Comparison of ENCODE assay signal across 10 cellular contexts in the genomic region with DNA sequence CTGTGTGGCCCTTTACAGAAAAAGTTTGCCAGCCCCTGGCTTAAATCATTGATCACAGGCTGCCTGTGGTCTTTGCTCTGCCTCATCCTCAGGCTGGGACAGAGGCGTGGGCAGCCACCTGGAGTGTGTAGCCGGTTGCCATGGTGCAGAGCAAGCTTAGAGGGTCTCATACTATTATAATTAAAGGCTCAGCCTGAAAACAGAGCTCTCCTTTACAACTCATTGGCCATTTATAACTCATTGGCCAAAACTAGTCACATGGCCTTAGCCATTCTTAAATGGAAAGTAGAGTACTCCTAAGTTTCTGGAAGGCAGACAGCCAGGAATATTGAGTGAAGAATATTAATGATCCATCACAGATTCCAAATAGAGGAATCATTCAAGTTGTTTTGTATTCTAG. TPM values are rescaled to one million over a fixed set of nuclear protein-coding genes. Genes with fewer than 3 reads are reported as not detected.
DNase-seq lines count a peak whose midpoint lies in the region; ATAC-seq and TF ChIP-seq lines count a peak whose summit lies in the region.
"Had no signal": no experiment of that assay in that cellular context is flagged by ENCODE, and none has a peak within 500 bp of the region (broad histone marks: within the 10 kb centered on the region; RNA-seq: fewer than 3 reads in every experiment).

No MANE protein-coding gene starts in this region.

- H3K27ac Mint-ChIP-seq in activated T-helper 1 cell treated with anti-CD3 and anti-CD28 coated beads, Interleukin-12 subunit alpha, Interleukin-12 subunit beta, Interleukin-2, Interleukin-4 antibody, amounts not matched to agents 30 ng/mL and 10 ng/mL and 1 ng/mL, durations not matched to agents 14 hours and 24 hours and 36 hours = no peak overlapping the region
- H3K27ac Mint-ChIP-seq: activated B cell treated with CpG ODN at 0.5 μM for 24 hours had no signal

- no peaks in the 10 kb centered on the region for H3K9me3 ChIP-seq in AG04450 (ENCODE audit: control insufficient read depth, insufficient read depth, low read length)
- no peaks in the 10 kb centered on the region for H3K9me3 ChIP-seq in mesodermal cell (ENCODE audit: control insufficient read depth, low read length)

- H3K4me3 Mint-ChIP-seq in activated T-helper 1 cell treated with anti-CD3 and anti-CD28 coated beads, Interleukin-12 subunit alpha, Interleukin-12 subunit beta, Interleukin-2, Interleukin-4 antibody, amounts not matched to agents 30 ng/mL and 10 ng/mL and 1 ng/mL, durations not matched to agents 14 hours and 24 hours and 36 hours = peak overlapping the region; percentile 38

- peaks cover 50% of the 10 kb centered on the region for H3K36me3 Mint-ChIP-seq in activated T-helper 1 cell treated with anti-CD3 and anti-CD28 coated beads, Interleukin-12 subunit alpha, Interleukin-12 subunit beta, Interleukin-2, Interleukin-4 antibody, amounts not matched to agents 30 ng/mL and 10 ng/mL and 1 ng/mL, durations not matched to agents 14 hours and 24 hours and 36 hours (ENCODE audit: low read depth)

- H3K27ac ChIP-seq in AG04450 (ENCODE audit: low read depth, low read length) = no peak overlapping the region
- no peak overlapping the region for H3K27ac ChIP-seq in mesodermal cell (ENCODE audit: low read depth, low read length, severe bottlenecking)

- ATAC-seq in HG03460 (IDR thresholded peaks at IDR 0.05; ENCODE audit: unreplicated experiment) (no peak), GM18907 (IDR thresholded peaks at IDR 0.05; ENCODE audit: unreplicated experiment) (no peak), HG02970 (IDR thresholded peaks at IDR 0.05; ENCODE audit: low FRiP score, unreplicated experiment) (no peak)

- H3K36me3 ChIP-seq in mesodermal cell (ENCODE audit: control insufficient read depth, insufficient read depth, low read length) = peaks cover 69% of the 10 kb centered on the region

- intact Hi-C loops in activated T-helper 1 cell treated with anti-CD3 and anti-CD28 coated beads, Interleukin-12 subunit alpha, Interleukin-12 subunit beta, Interleukin-2, Interleukin-4 antibody, amounts not matched to agents 30 ng/mL and 10 ng/mL and 1 ng/mL, durations not matched to agents 14 hours and 24 hours and 36 hours (cut with micrococcal nuclease) = loop anchor here (5.0 kb wide), 1 partner anchor 174 kb away; no protein-coding TSS in a partner anchor

- H3K4me1 ChIP-seq in mesodermal cell (ENCODE audit: control insufficient read depth, insufficient read depth, low read length, poor library complexity, severe bottlenecking) = peaks cover 9% of the 10 kb centered on the region

- H3K9me3 Mint-ChIP-seq in activated T-helper 1 cell treated with anti-CD3 and anti-CD28 coated beads, Interleukin-12 subunit alpha, Interleukin-12 subunit beta, Interleukin-2, Interleukin-4 antibody, amounts not matched to agents 30 ng/mL and 10 ng/mL and 1 ng/mL, durations not matched to agents 14 hours and 24 hours and 36 hours = no peaks in the 10 kb centered on the region
- H3K9me3 Mint-ChIP-seq: activated B cell treated with CpG ODN at 0.5 μM for 24 hours had no signal

- H3K27me3 Mint-ChIP-seq in activated T-helper 1 cell treated with anti-CD3 and anti-CD28 coated beads, Interleukin-12 subunit alpha, Interleukin-12 subunit beta, Interleukin-2, Interleukin-4 antibody, amounts not matched to agents 30 ng/mL and 10 ng/mL and 1 ng/mL, durations not matched to agents 14 hours and 24 hours and 36 hours (ENCODE audit: insufficient read depth) = peaks cover 6% of the 10 kb centered on the region
- H3K27me3 Mint-ChIP-seq: activated B cell treated with CpG ODN at 0.5 μM for 24 hours had no signal

- DNase-seq in AG04450 (ENCODE audit: low read depth, low spot score) (no peak), GM12865 (ENCODE audit: low read depth) (no peak)
- DNase-seq in activated T-helper 1 cell treated with anti-CD3 and anti-CD28 coated beads, Interleukin-12 subunit alpha, Interleukin-12 subunit beta, Interleukin-2, Interleukin-4 antibody, amounts not matched to agents 30 ng/mL and 10 ng/mL and 1 ng/mL, durations not matched to agents 14 hours and 24 hours and 36 hours (ENCODE audit: low spot score) = no peak
- no peak for DNase-seq in stimulated activated CD4-positive, alpha-beta T cell treated with anti-CD3 and anti-CD28 coated beads, Interleukin-4, amount 100 ng/mL, for 1 hour
- DNase-seq: activated B cell treated with CpG ODN at 0.5 μM for 24 hours, Kasumi-1 had no signal

- CTCF ChIA-PET in AG04450 (lab: Charles Lee) = interaction anchor here (0.5 kb wide), 1 partner anchor 63 kb away, joined by 5 read pairs; no protein-coding TSS in a partner anchor

- POLR2A ChIA-PET in AG04450 (lab: Yijun Ruan, JAX) = no interaction called here

- no peak for TF ChIP-seq CTCF in AG04450 (IDR thresholded peaks at IDR 0.05; ENCODE audit: low read depth, low read length)
- TF ChIP-seq CTCF in GM12865 (IDR thresholded peaks at IDR 0.05; ENCODE audit: insufficient read depth, low read depth, low read length, missing control alignments) = no peak

- no peaks in the 10 kb centered on the region for H3K27me3 ChIP-seq in AG04450 (ENCODE audit: control insufficient read depth, insufficient read depth, low read length)

- H3K4me1 Mint-ChIP-seq in activated T-helper 1 cell treated with anti-CD3 and anti-CD28 coated beads, Interleukin-12 subunit alpha, Interleukin-12 subunit beta, Interleukin-2, Interleukin-4 antibody, amounts not matched to agents 30 ng/mL and 10 ng/mL and 1 ng/mL, durations not matched to agents 14 hours and 24 hours and 36 hours (ENCODE audit: low read depth) = peaks cover 65% of the 10 kb centered on the region

- WGBS in mesodermal cell (ENCODE audit: insufficient coverage in 2 of 2), 2 experiments = no CpG with 5 or more reads among the region's 2 CpGs

- peak overlapping the region; percentile 89 for H3K4me3 ChIP-seq in AG04450 (ENCODE audit: low read depth, low read length)
- H3K4me3 ChIP-seq in GM12865 (ENCODE audit: low read depth, low read length) = peak overlapping the region; percentile 98
- peak overlapping the region; percentile 95 for H3K4me3 ChIP-seq in mesodermal cell (ENCODE audit: extremely low read depth, insufficient read depth, low read length, poor library complexity, severe bottlenecking)

RNA-seq across cellular contexts. Expression of gene HSP90B1, which starts 3.0 kb away (rescaled TPM):
- 600 and 848 TPM in 2 replicates for polyA plus RNA-seq in AG04450 (2011; rRNA removed)
- polyA minus RNA-seq in AG04450 (2011; rRNA and poly(A)+ RNA removed) = 204 and 360 TPM in 2 replicates
- 427 and 446 TPM in 2 replicates for total RNA-seq in activated T-helper 1 cell treated with anti-CD3 and anti-CD28 coated beads, Interleukin-12 subunit alpha, Interleukin-12 subunit beta, Interleukin-2, Interleukin-4 antibody, amounts not matched to agents 30 ng/mL and 10 ng/mL and 1 ng/mL, durations not matched to agents 14 hours and 24 hours and 36 hours
- polyA plus RNA-seq in mesodermal cell (2013, experiment 1 of 2) = 1,475 TPM
- 1,549 TPM for polyA plus RNA-seq in mesodermal cell (2013, experiment 2 of 2)

RNA-seq across cellular contexts. Expression of gene TDG, which starts 32.4 kb away (rescaled TPM):
- polyA plus RNA-seq in AG04450 (2011; rRNA removed) = 20.4 and 28.4 TPM in 2 replicates
- polyA minus RNA-seq in AG04450 (2011; rRNA and poly(A)+ RNA removed) = 9.2 and 15.9 TPM in 2 replicates
- total RNA-seq in activated T-helper 1 cell treated with anti-CD3 and anti-CD28 coated beads, Interleukin-12 subunit alpha, Interleukin-12 subunit beta, Interleukin-2, Interleukin-4 antibody, amounts not matched to agents 30 ng/mL and 10 ng/mL and 1 ng/mL, durations not matched to agents 14 hours and 24 hours and 36 hours = 80.4 and 81.6 TPM in 2 replicates
- 37.7 TPM for polyA plus RNA-seq in mesodermal cell (2013, experiment 1 of 2)
- 39.3 TPM for polyA plus RNA-seq in mesodermal cell (2013, experiment 2 of 2)
